34 cellular contexts compared by ENCODE assay signal in the genomic region with DNA sequence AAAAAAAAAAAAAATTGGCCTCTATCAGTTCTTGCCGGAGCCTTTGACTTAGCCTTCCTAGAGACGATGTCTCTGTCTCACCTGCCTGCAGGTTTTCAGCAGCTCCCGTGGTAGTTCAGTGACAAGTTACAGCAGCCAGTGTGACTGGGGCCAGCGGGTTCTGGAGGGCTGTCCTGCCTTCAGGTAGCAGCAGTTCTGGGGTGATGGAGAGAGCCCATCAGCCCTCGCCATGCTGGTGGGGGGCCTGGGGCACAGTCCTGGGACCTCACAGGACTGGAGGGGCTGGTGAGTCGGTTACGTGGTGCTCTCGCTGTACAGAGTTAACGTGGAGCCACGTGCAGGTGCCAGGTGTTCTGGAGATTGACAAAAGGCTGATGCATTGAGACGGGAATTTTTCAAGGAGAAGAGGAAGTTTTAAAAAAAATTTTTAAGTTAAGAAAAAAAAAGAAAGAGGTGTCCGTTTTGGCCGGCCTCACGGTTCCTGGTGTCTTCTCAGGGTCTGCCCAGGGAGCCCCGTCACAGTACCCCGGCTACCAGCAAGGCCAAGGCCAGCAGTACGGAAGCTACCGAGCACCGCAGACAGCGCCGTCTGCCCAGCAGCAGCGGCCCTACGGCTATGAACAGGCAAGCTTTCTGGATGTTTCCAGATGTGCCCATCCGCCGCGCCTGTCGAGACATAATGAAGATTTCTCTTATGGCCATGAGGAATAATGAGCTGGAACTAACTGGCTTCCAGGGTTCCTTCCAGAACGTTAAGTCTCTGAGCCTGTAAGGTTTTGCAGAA. TPM values are rescaled to one million over a fixed set of nuclear protein-coding genes. Genes with fewer than 3 reads are reported as not detected.
"Had no signal": no experiment of that assay in that cellular context is flagged by ENCODE, and none has a peak within 500 bp of the region (broad histone marks: within the 10 kb centered on the region; RNA-seq: fewer than 3 reads in every experiment).

No MANE protein-coding gene starts in this region.

- H3K27ac Mint-ChIP-seq: activated CD4-positive, alpha-beta T cell treated with anti-CD3 and anti-CD28 coated beads for 36 hours; activated CD4-positive, alpha-beta T cell treated with anti-CD3 and anti-CD28 coated beads, Interleukin-2, amount 10 ng/mL, durations not matched to agents 7 days and 5 days; activated CD8-positive, alpha-beta T cell treated with anti-CD3 and anti-CD28 coated beads, Interleukin-2, amount 10 ng/mL, durations not matched to agents 7 days and 5 days; activated naive CD8-positive, alpha-beta T cell; activated naive CD8-positive, alpha-beta T cell treated with anti-CD3 and anti-CD28 coated beads, Interleukin-2, amount 50 U/mL, for 24 hours; activated T-cell treated with anti-CD3 and anti-CD28 coated beads, Interleukin-2, amount 50 U/mL, for 24 hours; activated T-helper 2 cell treated with anti-CD3 and anti-CD28 coated beads, Interferon-gamma antibody, Interleukin-2, Interleukin-4, amounts not matched to agents 10 μg/mL and 5 μg/mL and 100 μg/mL, durations not matched to agents 14 hours and 24 hours and 36 hours; T-helper 2 cell treated with Interferon-gamma antibody and Interleukin-4, amounts not matched to agents 5 μg/mL and 100 μg/mL, for 36 hours had no signal

- H3K4me1 ChIP-seq: SJCRH30 had no signal

- H3K27me3 ChIP-seq: SJCRH30 had no signal

- H3K27me3 Mint-ChIP-seq: activated CD4-positive, alpha-beta T cell treated with anti-CD3 and anti-CD28 coated beads for 36 hours; activated CD4-positive, alpha-beta T cell treated with anti-CD3 and anti-CD28 coated beads, Interleukin-2, amount 10 ng/mL, durations not matched to agents 7 days and 5 days; activated naive CD8-positive, alpha-beta T cell; activated naive CD8-positive, alpha-beta T cell treated with anti-CD3 and anti-CD28 coated beads, Interleukin-2, amount 50 U/mL, for 24 hours; activated T-cell treated with anti-CD3 and anti-CD28 coated beads, Interleukin-2, amount 50 U/mL, for 24 hours; brain had no signal

- H3K36me3 Mint-ChIP-seq: activated naive CD8-positive, alpha-beta T cell had no signal

- H3K4me3 ChIP-seq: K562, SJCRH30, SK-N-MC had no signal

- ATAC-seq: activated CD4-positive, alpha-beta T cell treated with anti-CD3 and anti-CD28 coated beads for 36 hours; activated CD4-positive, CD25-positive, alpha-beta regulatory T cell treated with anti-CD3 and anti-CD28 coated beads, Interleukin-2, amount 50 U/mL, for 24 hours; activated CD8-positive, alpha-beta T cell treated with anti-CD3 and anti-CD28 coated beads, Interleukin-2, amount 10 ng/mL, durations not matched to agents 7 days and 5 days; activated naive CD8-positive, alpha-beta T cell treated with anti-CD3 and anti-CD28 coated beads, Interleukin-2, amount 50 U/mL, for 24 hours; K562; Panc1 had no signal

- H3K9me3 ChIP-seq: SJCRH30 had no signal

- H3K27ac ChIP-seq: SJCRH30, SK-N-MC had no signal

- H3K4me3 Mint-ChIP-seq: activated CD4-positive, alpha-beta T cell treated with anti-CD3 and anti-CD28 coated beads for 36 hours; activated CD4-positive, alpha-beta T cell treated with anti-CD3 and anti-CD28 coated beads, Interleukin-2, amount 10 ng/mL, durations not matched to agents 7 days and 5 days; activated CD8-positive, alpha-beta T cell treated with anti-CD3 and anti-CD28 coated beads, Interleukin-2, amount 10 ng/mL, durations not matched to agents 7 days and 5 days; activated naive CD4-positive, alpha-beta T cell treated with anti-CD3 and anti-CD28 coated beads for 36 hours; activated naive CD8-positive, alpha-beta T cell; activated naive CD8-positive, alpha-beta T cell treated with anti-CD3 and anti-CD28 coated beads, Interleukin-2, amount 50 U/mL, for 24 hours; activated T-cell treated with anti-CD3 and anti-CD28 coated beads, Interleukin-2, amount 50 U/mL, for 24 hours; brain; T-helper 2 cell treated with Interferon-gamma antibody and Interleukin-4, amounts not matched to agents 5 μg/mL and 100 μg/mL, for 36 hours had no signal

- H3K9me3 Mint-ChIP-seq: activated CD4-positive, alpha-beta T cell treated with anti-CD3 and anti-CD28 coated beads, Interleukin-2, amount 10 ng/mL, durations not matched to agents 7 days and 5 days; activated naive CD4-positive, alpha-beta T cell treated with anti-CD3 and anti-CD28 coated beads for 36 hours; activated naive CD8-positive, alpha-beta T cell treated with anti-CD3 and anti-CD28 coated beads, Interleukin-2, amount 50 U/mL, for 24 hours; activated T-cell treated with anti-CD3 and anti-CD28 coated beads, Interleukin-2, amount 50 U/mL, for 24 hours; activated T-helper 2 cell treated with anti-CD3 and anti-CD28 coated beads, Interferon-gamma antibody, Interleukin-2, Interleukin-4, amounts not matched to agents 10 μg/mL and 5 μg/mL and 100 μg/mL, durations not matched to agents 14 hours and 24 hours and 36 hours; brain; T-helper 2 cell treated with Interferon-gamma antibody and Interleukin-4, amounts not matched to agents 5 μg/mL and 100 μg/mL, for 36 hours had no signal

- DNase-seq: activated CD4-positive, alpha-beta T cell treated with anti-CD3 and anti-CD28 coated beads for 36 hours; activated CD4-positive, alpha-beta T cell treated with anti-CD3 and anti-CD28 coated beads, Interleukin-2, amount 10 ng/mL, durations not matched to agents 7 days and 5 days; activated CD4-positive, alpha-beta T cell treated with anti-CD3 and anti-CD28 coated beads, Interleukin-2, amount 50 U/mL, for 48 hours; activated CD8-positive, alpha-beta T cell treated with anti-CD3 and anti-CD28 coated beads, Interleukin-2, amount 10 ng/mL, durations not matched to agents 7 days and 5 days; activated gamma-delta T cell; activated naive CD4-positive, alpha-beta T cell treated with anti-CD3 and anti-CD28 coated beads for 36 hours; activated naive CD8-positive, alpha-beta T cell treated with anti-CD3 and anti-CD28 coated beads, Interleukin-2, amount 50 U/mL, for 24 hours; activated T-cell treated with anti-CD3 and anti-CD28 coated beads, Interleukin-2, amount 50 U/mL, for 24 hours; anterior cingulate cortex; caudate nucleus; NCI-H1092 treated with DMSO at 0.1 percent for 48 hours; NCI-H1417; NCI-H146; NCI-H187; NCI-H2029 treated with DMSO at 0.1 percent for 48 hours; NCI-H2107; NCI-H2171; NCI-H510A; NCI-H526; NCI-H748 treated with DMSO at 0.1 percent for 48 hours; OCI-M1; SJCRH30 had no signal

- H3K4me1 Mint-ChIP-seq: activated CD4-positive, alpha-beta T cell treated with anti-CD3 and anti-CD28 coated beads for 36 hours; activated CD4-positive, alpha-beta T cell treated with anti-CD3 and anti-CD28 coated beads, Interleukin-2, amount 10 ng/mL, durations not matched to agents 7 days and 5 days; activated naive CD8-positive, alpha-beta T cell treated with anti-CD3 and anti-CD28 coated beads, Interleukin-2, amount 50 U/mL, for 24 hours; brain had no signal

RNA-seq across cellular contexts. Expression of a gene that starts 45.9 kb away (rescaled TPM):
- total RNA-seq: activated CD4-positive, alpha-beta T cell treated with anti-CD3 and anti-CD28 coated beads for 36 hours; activated CD4-positive, alpha-beta T cell treated with anti-CD3 and anti-CD28 coated beads, Interleukin-2, amount 10 ng/mL, durations not matched to agents 7 days and 5 days; activated CD8-positive, alpha-beta T cell treated with anti-CD3 and anti-CD28 coated beads, Interleukin-2, amount 10 ng/mL, durations not matched to agents 7 days and 5 days; activated naive CD4-positive, alpha-beta T cell treated with anti-CD3 and anti-CD28 coated beads for 36 hours; activated T-helper 2 cell treated with anti-CD3 and anti-CD28 coated beads, Interferon-gamma antibody, Interleukin-2, Interleukin-4, amounts not matched to agents 10 μg/mL and 5 μg/mL and 100 μg/mL, durations not matched to agents 14 hours and 24 hours and 36 hours; bronchial epithelial cell; K562; M059J; RPMI7951; SJCRH30; T-helper 1 cell treated with Interleukin-12 subunit alpha and Interleukin-12 subunit beta and Interleukin-4 antibody, amounts not matched to agents 30 ng/mL and 1 ng/mL, for 36 hours had no signal
- polyA plus RNA-seq: K562 had no signal
